Comparison of ENCODE assay signal across 19 cellular contexts in the genomic region with DNA sequence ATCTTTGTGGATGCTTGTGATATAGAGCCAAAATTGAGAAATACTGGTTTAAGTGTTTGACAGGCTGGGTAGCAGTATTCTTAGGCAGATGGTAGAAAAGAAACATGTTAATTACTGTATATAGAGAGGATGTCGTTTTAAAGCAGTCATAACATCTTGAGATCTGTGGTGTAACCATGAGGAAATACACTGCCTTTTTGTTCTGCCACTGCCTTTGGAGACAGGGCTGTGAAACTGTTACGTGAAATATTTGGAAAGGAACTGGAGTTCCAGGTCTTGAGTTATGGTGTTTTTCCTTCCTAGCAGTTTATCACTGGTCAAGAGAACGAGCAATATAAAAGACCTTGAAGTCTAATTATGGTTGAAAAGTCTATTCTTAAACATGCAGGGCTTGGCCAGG.
"Had no signal": no experiment of that assay in that cellular context is flagged by ENCODE, and none has a peak within 500 bp of the region (broad histone marks: within the 10 kb centered on the region; RNA-seq: fewer than 3 reads in every experiment).

No MANE protein-coding gene starts in this region.

- H3K4me3 Mint-ChIP-seq: activated B cell treated with CpG ODN at 0.5 μM for 24 hours; activated CD4-positive, alpha-beta T cell treated with anti-CD3 and anti-CD28 coated beads for 36 hours; activated naive CD4-positive, alpha-beta T cell treated with anti-CD3 and anti-CD28 coated beads for 36 hours; activated naive CD8-positive, alpha-beta T cell treated with anti-CD3 and anti-CD28 coated beads, Interleukin-2, amount 10 ng/mL, durations not matched to agents 7 days and 5 days; immature natural killer cell; naive thymus-derived CD8-positive, alpha-beta T cell had no signal

- ATAC-seq: activated CD4-positive, alpha-beta T cell treated with anti-CD3 and anti-CD28 coated beads for 36 hours; left lung; naive thymus-derived CD8-positive, alpha-beta T cell had no signal

- H3K27me3 Mint-ChIP-seq: activated B cell treated with CpG ODN at 0.5 μM for 24 hours; activated CD4-positive, alpha-beta T cell treated with anti-CD3 and anti-CD28 coated beads for 36 hours; activated naive CD8-positive, alpha-beta T cell treated with anti-CD3 and anti-CD28 coated beads, Interleukin-2, amount 10 ng/mL, durations not matched to agents 7 days and 5 days; naive thymus-derived CD8-positive, alpha-beta T cell had no signal

- H3K27ac Mint-ChIP-seq: activated B cell treated with CpG ODN at 0.5 μM for 24 hours; activated CD4-positive, alpha-beta T cell treated with anti-CD3 and anti-CD28 coated beads for 36 hours; activated naive CD4-positive, alpha-beta T cell treated with anti-CD3 and anti-CD28 coated beads for 36 hours; activated naive CD8-positive, alpha-beta T cell treated with anti-CD3 and anti-CD28 coated beads, Interleukin-2, amount 10 ng/mL, durations not matched to agents 7 days and 5 days; immature natural killer cell had no signal

- DNase-seq: activated B cell treated with CpG ODN at 0.5 μM for 24 hours; activated CD4-positive, alpha-beta T cell treated with anti-CD3 and anti-CD28 coated beads for 36 hours; activated CD4-positive, alpha-beta T cell treated with anti-CD3 and anti-CD28 coated beads, Interleukin-2, amount 50 U/mL, for 4 hours; activated effector memory CD4-positive, alpha-beta T cell treated with Interleukin-2 at 50 U/mL for 16 hours; activated naive CD4-positive, alpha-beta T cell treated with anti-CD3 and anti-CD28 coated beads for 36 hours; activated naive CD8-positive, alpha-beta T cell treated with anti-CD3 and anti-CD28 coated beads, Interleukin-2, amount 10 ng/mL, durations not matched to agents 7 days and 5 days; activated T-cell treated with anti-CD3 and anti-CD28 coated beads, Interleukin-2, amount 50 U/mL, for 48 hours; amniotic stem cell; cerebellar nuclear complex; glutamatergic neuron; immature natural killer cell; left lung; naive thymus-derived CD8-positive, alpha-beta T cell; spleen; stimulated activated CD4-positive, alpha-beta T cell treated with anti-CD3 and anti-CD28 coated beads, Interleukin-4, amount 100 ng/mL, for 1 hour; stimulated activated naive CD4-positive, alpha-beta T cell; T-helper 9 cell; testis; trophoblast cell had no signal

- H3K9me3 Mint-ChIP-seq: activated B cell treated with CpG ODN at 0.5 μM for 24 hours; activated naive CD4-positive, alpha-beta T cell treated with anti-CD3 and anti-CD28 coated beads for 36 hours; activated naive CD8-positive, alpha-beta T cell treated with anti-CD3 and anti-CD28 coated beads, Interleukin-2, amount 10 ng/mL, durations not matched to agents 7 days and 5 days; immature natural killer cell; naive thymus-derived CD8-positive, alpha-beta T cell had no signal
